ENCODE assay signal across 20 cellular contexts in genomic region chr12:104046306-104046705, GRCh38.
"Had no signal": no experiment of that assay in that cellular context is flagged by ENCODE, and none has a peak within 500 bp of the region (broad histone marks: within the 10 kb centered on the region; RNA-seq: fewer than 3 reads in every experiment).

No MANE protein-coding gene starts in this region.

- DNase-seq: KBM-7, MV-4-11, NCI-H1092, NCI-H1105 treated with DMSO at 0.1 percent for 48 hours, NCI-H1417 treated with DMSO at 0.1 percent for 48 hours, NCI-H146, NCI-H1694 treated with DMSO at 0.1 percent for 48 hours, NCI-H1930, NCI-H2081, NCI-H2107, NCI-H2227 treated with DMSO at 0.1 percent for 48 hours, NCI-H524 treated with DMSO at 0.1 percent for 48 hours, NCI-H69, NCI-H774, RPMI8226, SHP77 treated with DMSO at 0.1 percent for 48 hours, SJCRH30 had no signal

- H3K9me3 ChIP-seq: SJCRH30 had no signal

- H3K4me3 ChIP-seq: SJCRH30 had no signal

- H3K27me3 ChIP-seq: SJCRH30 had no signal

- ATAC-seq: SK-N-SH treated with all-trans-retinoic acid at 6 μM for 48 hours had no signal

- FAIRE-seq: RCC 7860 had no signal

- H3K27ac ChIP-seq: HL-60, SJCRH30 had no signal

- H3K36me3 ChIP-seq: SJCRH30 had no signal
